8 cellular contexts compared by ENCODE assay signal in the genomic region with DNA sequence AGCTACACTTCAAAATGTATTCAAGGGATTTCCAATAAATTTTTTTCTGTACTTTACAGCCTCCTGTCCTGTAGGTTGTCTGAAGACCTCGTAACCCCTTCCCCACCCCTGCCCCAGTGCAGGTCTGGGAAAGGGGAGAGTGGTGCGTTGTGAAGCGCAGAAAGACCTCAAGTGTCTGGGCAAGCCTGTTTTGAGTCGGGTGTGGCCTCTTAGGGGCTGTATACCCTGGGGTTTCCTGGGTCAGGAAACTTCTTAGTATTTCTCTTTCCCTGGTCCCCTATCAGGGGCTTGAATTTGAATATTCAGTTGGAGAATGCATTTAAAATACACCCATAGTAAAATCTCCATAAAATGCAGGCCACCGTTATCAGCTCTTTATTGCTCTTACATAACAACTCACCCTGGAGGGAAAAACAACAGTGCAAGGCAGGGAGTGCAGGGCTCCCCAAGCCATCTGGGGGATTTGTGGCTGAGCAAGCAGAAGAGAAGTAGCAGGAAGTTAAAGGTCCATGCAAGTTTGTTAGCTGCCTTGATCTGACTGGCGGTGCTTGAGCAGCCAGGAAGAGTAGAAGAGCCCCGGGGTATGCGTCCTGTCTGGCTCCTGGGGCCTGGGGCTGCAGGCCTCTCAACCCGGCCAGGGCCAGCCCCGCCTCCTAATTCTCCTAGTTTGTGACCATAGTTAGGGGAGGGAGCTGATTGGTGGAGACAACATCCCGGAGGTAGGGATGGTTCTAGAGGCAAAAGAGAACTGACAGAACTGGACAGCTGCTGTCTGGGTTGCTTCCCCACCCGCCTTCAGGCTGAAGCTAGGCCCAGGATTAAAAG. TPM values are rescaled to one million over a fixed set of nuclear protein-coding genes. Genes with fewer than 3 reads are reported as not detected.
A peak's percentile ranks its signal among the peaks of the same experiment; 100 is the strongest.
DNase-seq lines count a peak whose midpoint lies in the region; ATAC-seq, FAIRE-seq and TF ChIP-seq lines count a peak whose summit lies in the region.

No MANE protein-coding gene starts in this region.

- peak overlapping the region; percentile 83 for H3K27ac Mint-ChIP-seq in type B pancreatic cell

- TF ChIP-seq CTCF in A549 (IDR thresholded peaks at IDR 0.05): no peak
- no peak for TF ChIP-seq CTCF in right lobe of liver (IDR thresholded peaks at IDR 0.05)
- TF ChIP-seq CTCF in type B pancreatic cell (conservative IDR thresholded peaks at IDR 0.05): no peak

- H3K27me3 ChIP-seq in right lobe of liver: no peaks in the 10 kb centered on the region

- H3K36me3 ChIP-seq in right lobe of liver: peaks cover 3 to 54% (median 22%) of the 10 kb centered on the region in 4 donors

- WGBS in A549 (ENCODE audit: missing lambda C conversion rate): 79% methylated on average over 12 of the region's 12 CpGs
- 53% methylated on average over 4 of the region's 12 CpGs for WGBS in right lobe of liver (ENCODE audit: insufficient coverage, low coverage, low lambda C conversion rate, missing lambda C conversion rate)

- H3K27ac ChIP-seq in A549: peak overlapping the region; percentile 12 to 77; a peak in 4 of 6 replicates
- H3K27ac ChIP-seq in right lobe of liver: peak overlapping the region; percentile 74 to 93 (median 87)

- intact Hi-C loops in right lobe of liver (cut with DNase I): no loop called here

- no peaks in the 10 kb centered on the region for H3K9me3 Mint-ChIP-seq in type B pancreatic cell

- POLR2A ChIA-PET in A549 (lab: Yijun Ruan, JAX): interaction anchor here (0.8 kb wide), 1 partner anchor 26 kb away, joined by 4 read pairs; the partner anchor contains the start of gene ZNF408

- no peak overlapping the region for H3K4me3 Mint-ChIP-seq in type B pancreatic cell

- no peak for FAIRE-seq in A549 (lab: Jason Lieb, UNC)

- no peaks in the 10 kb centered on the region for H3K9me3 ChIP-seq in A549
- no peaks in the 10 kb centered on the region for H3K9me3 ChIP-seq in right lobe of liver

- in situ Hi-C loops in T47D (cut with HindIII; ENCODE audit: low pct_unique_long_range_greater_than_20kb, low sequenced_read_pairs): no loop called here

- no peak for TF ChIP-seq RAD21 in A549 (conservative IDR thresholded peaks at IDR 0.05 in 1 of 2, IDR thresholded peaks at IDR 0.05 in 1 of 2)

- peaks cover 15% of the 10 kb centered on the region for H3K36me3 Mint-ChIP-seq in type B pancreatic cell

- TF ChIP-seq POLR2A in A549 (IDR thresholded peaks at IDR 0.05; ENCODE audit: low read length): no peak
- TF ChIP-seq POLR2A in right lobe of liver (IDR thresholded peaks at IDR 0.05): peak; percentile 26

- DNase-seq in A549 (ENCODE audit: low read depth in 1 of 2, low spot score in 1 of 2) (no peak), NCI-H226 (peak; percentile 43), T47D (ENCODE audit: low read depth in 1 of 2, low spot score in 1 of 2) (peak; percentile 60 to 72), right lobe of liver (peak in 1 of 3 donors; percentile 10), type B pancreatic cell (ENCODE audit: extremely low spot score, unreplicated experiment) (no peak), GM19240 (ENCODE audit: insufficient read length, low spot score) (no peak)

- ATAC-seq in A549 (peak in 1 of 2 experiments; percentile 18; a peak in 3 of 6 replicates), right lobe of liver (peak in 2 of 4 donors; percentile 1 to 12), HG03139 (IDR thresholded peaks at IDR 0.05; ENCODE audit: unreplicated experiment) (no peak), GM18870 (IDR thresholded peaks at IDR 0.05; ENCODE audit: unreplicated experiment) (no peak)

- H3K4me1 Mint-ChIP-seq in type B pancreatic cell (ENCODE audit: unreplicated experiment): peaks cover 7% of the 10 kb centered on the region

- CTCF ChIA-PET in A549 (lab: Yijun Ruan, JAX): interaction anchor here (0.7 to 2.4 kb wide), 4 partner anchors 10 to 285 kb away, joined by 3 to 9 read pairs (median 4); no protein-coding TSS in a partner anchor

- H3K4me3 ChIP-seq in A549 (no peak overlapping the region), right lobe of liver (no peak overlapping the region)

- H3K4me2 ChIP-seq in A549: peak overlapping the region; percentile 17

- H3K27me3 Mint-ChIP-seq in type B pancreatic cell: no peaks in the 10 kb centered on the region

- no peak for TF ChIP-seq EP300 in A549 (IDR thresholded peaks at IDR 0.05)

- H3K4me1 ChIP-seq in A549 (peaks cover 15% of the 10 kb centered on the region), right lobe of liver (peaks cover 2 to 31% (median 17%) of the 10 kb centered on the region in 4 donors)

TF ChIP-seq in A549, 52 proteins besides CTCF, POLR2A, EP300 and RAD21:
- TF ChIP-seq RARB (CRISPR knock-in tag; IDR thresholded peaks at IDR 0.05): no peak
- TF ChIP-seq MAFK (IDR thresholded peaks at IDR 0.05; ENCODE audit: partially characterized antibody): no peak
- TF ChIP-seq HOXA7 (CRISPR knock-in tag; IDR thresholded peaks at IDR 0.05): no peak
- no peak for TF ChIP-seq RCOR1 (IDR thresholded peaks at IDR 0.05; ENCODE audit: low read depth, low read length)
- TF ChIP-seq REST (IDR thresholded peaks at IDR 0.05): no peak
- no peak for TF ChIP-seq SREBF2 (IDR thresholded peaks at IDR 0.05)
- TF ChIP-seq KDM1A (IDR thresholded peaks at IDR 0.05; ENCODE audit: low read depth): no peak

RNA-seq across cellular contexts. Expression of gene ARHGAP1, which starts 25.7 kb away (rescaled TPM):
- polyA plus RNA-seq in A549 (2011; rRNA removed) (17.2 and 33.4 TPM in 2 replicates), A549 (2017; fragmentation: RNase III; extraction: RNeasy Plus Mini Kit Qiagen cat#74134 plus additional on column Dnase treatment) (34.8 to 35.9 TPM (median 35.2 TPM) in 3 replicates)
- polyA plus RNA-seq in A549 (2012; cell fraction: cytosol; rRNA removed): 24.6 and 30.9 TPM in 2 replicates
- 44.0 and 48.5 TPM in 2 replicates for polyA plus RNA-seq in A549 (2012; cell fraction: nucleus; rRNA removed)
- polyA minus RNA-seq in A549 (2011; rRNA and poly(A)+ RNA removed): 103 and 114 TPM in 2 replicates
- total RNA-seq in right lobe of liver (10 to 100 TPM; 26.5 to 46.2 (median 30.9) TPM), type B pancreatic cell (ENCODE audit: low replicate concordance) (58.2 and 80.8 TPM in 2 replicates)

RNA-seq across cellular contexts. Expression of gene ZNF408, which starts 26.2 kb away (rescaled TPM):
- polyA plus RNA-seq in A549 (2011; rRNA removed) (6.7 TPM in 2 replicates), A549 (2017; fragmentation: RNase III; extraction: RNeasy Plus Mini Kit Qiagen cat#74134 plus additional on column Dnase treatment) (14.0 to 16.7 TPM (median 16.5 TPM) in 3 replicates)
- polyA plus RNA-seq in A549 (2012; cell fraction: cytosol; rRNA removed): 10.2 and 14.3 TPM in 2 replicates
- polyA plus RNA-seq in A549 (2012; cell fraction: nucleus; rRNA removed): 22.6 and 32.4 TPM in 2 replicates
- 16.4 and 28.9 TPM in 2 replicates for polyA minus RNA-seq in A549 (2011; rRNA and poly(A)+ RNA removed)
- total RNA-seq in right lobe of liver (10 to 100 TPM in 1 of 6 experiments, 1 to 10 TPM in 5; 4.0 to 16.3 (median 6.9) TPM), type B pancreatic cell (ENCODE audit: low replicate concordance) (14.9 and 16.1 TPM in 2 replicates)

RNA-seq across cellular contexts. Expression of gene F2, which starts 44.3 kb away (rescaled TPM):
- polyA plus RNA-seq in A549 (2011; rRNA removed) (3.8 and 4.2 TPM in 2 replicates), A549 (2017; fragmentation: RNase III; extraction: RNeasy Plus Mini Kit Qiagen cat#74134 plus additional on column Dnase treatment) (1.5 to 3.0 TPM (median 2.5 TPM) in 3 replicates)
- polyA plus RNA-seq in A549 (2012; cell fraction: cytosol; rRNA removed): 3.3 and 4.0 TPM in 2 replicates
- 8.1 and 8.4 TPM in 2 replicates for polyA plus RNA-seq in A549 (2012; cell fraction: nucleus; rRNA removed)
- 6.7 and 7.1 TPM in 2 replicates for polyA minus RNA-seq in A549 (2011; rRNA and poly(A)+ RNA removed)
- total RNA-seq in right lobe of liver (1,000 to 10,000 TPM in 3 of 6 experiments, 100 to 1,000 TPM in 3; 825 to 1,339 (median 1,089) TPM), type B pancreatic cell (ENCODE audit: low replicate concordance) (9.5 and 12.1 TPM in 2 replicates)

RNA-seq across cellular contexts. Expression of gene ATG13, which starts 57.3 kb away (rescaled TPM):
- polyA plus RNA-seq in A549 (2011; rRNA removed): 58.6 and 75.4 TPM in 2 replicates
- 34.2 and 47.8 TPM in 2 replicates for polyA plus RNA-seq in A549 (2012; cell fraction: cytosol; rRNA removed)
- polyA plus RNA-seq in A549 (2012; cell fraction: nucleus; rRNA removed): 54.5 and 58.6 TPM in 2 replicates
- polyA plus RNA-seq in A549 (2017; fragmentation: RNase III; extraction: RNeasy Plus Mini Kit Qiagen cat#74134 plus additional on column Dnase treatment): 35.5 to 39.9 TPM (median 39.5 TPM) in 3 replicates
- 108 and 123 TPM in 2 replicates for polyA minus RNA-seq in A549 (2011; rRNA and poly(A)+ RNA removed)
- total RNA-seq in right lobe of liver: 10 to 100 TPM; 34.5 to 60.9 (median 41.1) TPM
- total RNA-seq in type B pancreatic cell (ENCODE audit: low replicate concordance): 67.3 and 67.7 TPM in 2 replicates

RNA-seq across cellular contexts. Expression of gene HARBI1, which starts 57.6 kb away (rescaled TPM):
- polyA plus RNA-seq in A549 (2011; rRNA removed) (5.6 and 6.2 TPM in 2 replicates), A549 (2017; fragmentation: RNase III; extraction: RNeasy Plus Mini Kit Qiagen cat#74134 plus additional on column Dnase treatment) (4.6 to 5.7 TPM (median 5.1 TPM) in 3 replicates)
- 1.9 and 2.8 TPM in 2 replicates for polyA plus RNA-seq in A549 (2012; cell fraction: cytosol; rRNA removed)
- 1.1 and 1.2 TPM in 2 replicates for polyA plus RNA-seq in A549 (2012; cell fraction: nucleus; rRNA removed)
- polyA minus RNA-seq in A549 (2011; rRNA and poly(A)+ RNA removed): 7.5 and 8.6 TPM in 2 replicates
- total RNA-seq in right lobe of liver (1 to 10 TPM; 2.0 to 3.4 (median 2.9) TPM), type B pancreatic cell (ENCODE audit: low replicate concordance) (8.5 and 8.7 TPM in 2 replicates)

Comparison
In these comparisons a context has a peak if more than half of its experiments do, and no peak if none do; other contexts are left out.
1. DNase-seq: peak in NCI-H226 (single experiment) and T47D (2 of 2); none in A549 (0 of 2), type B pancreatic cell (single experiment) and GM19240 (single experiment).
2. RNA of gene F2, which starts 44.3 kb away (total RNA-seq): 825 to 1,339 TPM in right lobe of liver; 9.5 to 12.1 TPM in type B pancreatic cell; every median in the first group is over 10 times any median in the second.